In genomic region chr2:191935247-191935646, GRCh38 we compare ENCODE assay signal across 12 cellular contexts.
A peak's percentile ranks its signal among the peaks of the same experiment; 100 is the strongest.
DNase-seq lines count a peak whose midpoint lies in the region; ATAC-seq and FAIRE-seq lines count a peak whose summit lies in the region.
"Had no signal": no experiment of that assay in that cellular context is flagged by ENCODE, and none has a peak within 500 bp of the region (broad histone marks: within the 10 kb centered on the region; RNA-seq: fewer than 3 reads in every experiment).

No MANE protein-coding gene starts in this region.

- H3K27me3 Mint-ChIP-seq in stimulated activated naive CD8-positive, alpha-beta T cell treated with anti-CD3 and anti-CD28 coated beads, Interleukin-15, amount 100 ng/mL, for 72 hours = peaks cover 18% of the 10 kb centered on the region
- H3K27me3 Mint-ChIP-seq: B cell had no signal

- H3K4me1 Mint-ChIP-seq in stimulated activated naive CD8-positive, alpha-beta T cell treated with anti-CD3 and anti-CD28 coated beads, Interleukin-15, amount 100 ng/mL, for 72 hours = peaks cover 6% of the 10 kb centered on the region
- H3K4me1 Mint-ChIP-seq: B cell had no signal

- DNase-seq in DMS79 (lab: John Stamatoyannopoulos, UW) (peak; percentile 68), NCI-H1694 treated with DMSO at 0.1 percent for 48 hours (lab: John Stamatoyannopoulos, UW) (peak; percentile 100), NCI-H748 (lab: John Stamatoyannopoulos, UW; ENCODE audit: unreplicated experiment) (peak; percentile 85), left kidney (ENCODE audit: low read depth, low spot score) (peak; percentile 66), GM19239 (ENCODE audit: insufficient read length, low spot score) (no peak)
- DNase-seq in stimulated activated naive CD8-positive, alpha-beta T cell treated with anti-CD3 and anti-CD28 coated beads, Interleukin-15, amount 100 ng/mL, for 72 hours = no peak
- no peak for DNase-seq in activated CD4-positive, alpha-beta T cell treated with anti-CD3 and anti-CD28 coated beads, Interleukin-2, amount 50 U/mL, for 4 hours
- DNase-seq: activated CD4-positive, CD25-positive, alpha-beta regulatory T cell; adrenal gland; small intestine had no signal

- peak overlapping the region in 1 of 2 donors; percentile 20 for H3K27ac Mint-ChIP-seq in stimulated activated naive CD8-positive, alpha-beta T cell treated with anti-CD3 and anti-CD28 coated beads, Interleukin-15, amount 100 ng/mL, for 72 hours
- H3K27ac Mint-ChIP-seq: B cell had no signal

- no peak overlapping the region for H3K4me3 Mint-ChIP-seq in stimulated activated naive CD8-positive, alpha-beta T cell treated with anti-CD3 and anti-CD28 coated beads, Interleukin-15, amount 100 ng/mL, for 72 hours
- H3K4me3 Mint-ChIP-seq: B cell had no signal

- H3K9me3 Mint-ChIP-seq in stimulated activated naive CD8-positive, alpha-beta T cell treated with anti-CD3 and anti-CD28 coated beads, Interleukin-15, amount 100 ng/mL, for 72 hours = no peaks in the 10 kb centered on the region

- no peak for FAIRE-seq in GM19239 (lab: Jason Lieb, UNC)
- FAIRE-seq: small intestine had no signal

- no peak for ATAC-seq in stimulated activated naive CD8-positive, alpha-beta T cell treated with anti-CD3 and anti-CD28 coated beads, Interleukin-15, amount 100 ng/mL, for 72 hours
- no peak for ATAC-seq in HG02870 (IDR thresholded peaks at IDR 0.05; ENCODE audit: unreplicated experiment)

Comparison
In these comparisons a context has a peak if more than half of its experiments do, and no peak if none do; other contexts are left out.
1. DNase-seq: peak in DMS79 (single experiment), NCI-H1694 treated with DMSO at 0.1 percent for 48 hours (single experiment), NCI-H748 (single experiment) and left kidney (single experiment); none in stimulated activated naive CD8-positive, alpha-beta T cell treated with anti-CD3 and anti-CD28 coated beads, Interleukin-15, amount 100 ng/mL, for 72 hours (0 of 2), GM19239 (single experiment) and activated CD4-positive, alpha-beta T cell treated with anti-CD3 and anti-CD28 coated beads, Interleukin-2, amount 50 U/mL, for 4 hours (0 of 2).